Comparison of ENCODE assay signal across 13 cellular contexts in genomic region chr2:54578668-54579045, GRCh38.
DNase-seq lines count a peak whose midpoint lies in the region; ATAC-seq and TF ChIP-seq lines count a peak whose summit lies in the region.
"Had no signal": no experiment of that assay in that cellular context is flagged by ENCODE, and none has a peak within 500 bp of the region (broad histone marks: within the 10 kb centered on the region; RNA-seq: fewer than 3 reads in every experiment).

No MANE protein-coding gene starts in this region.

- DNase-seq in CD4-positive, alpha-beta T cell: no peak
- no peak for DNase-seq in brain microvascular endothelial cell
- no peak for DNase-seq in neural crest cell (ENCODE audit: low read depth, low spot score)
- DNase-seq in GOT3 (lab: John Stamatoyannopoulos, UW): no peak
- DNase-seq in mesenchymal stem cell: no peak
- DNase-seq in NCI-H2029 treated with DMSO at 0.1 percent for 48 hours (lab: John Stamatoyannopoulos, UW): no peak
- no peak for DNase-seq in cerebellar nuclear complex (lab: John Stamatoyannopoulos, UW)
- DNase-seq: mesendoderm, NCI-H1436 treated with DMSO at 0.1 percent for 48 hours had no signal

- H3K79me1 ChIP-seq in mesenchymal stem cell (replicated peaks; ENCODE audit: low read length, poor library complexity, severe bottlenecking): no peaks in the 10 kb centered on the region

- no peak overlapping the region for H3K18ac ChIP-seq in mesenchymal stem cell (ENCODE audit: low read depth in 1 of 2, low read length in 2 of 2)

- TF ChIP-seq CTCF in CD4-positive, alpha-beta T cell (IDR thresholded peaks at IDR 0.05): no peak
- TF ChIP-seq CTCF in brain microvascular endothelial cell (IDR thresholded peaks at IDR 0.05; ENCODE audit: low read depth, low read length, missing control alignments) (no peak), neural crest cell (conservative IDR thresholded peaks at IDR 0.05) (no peak)

- no peak overlapping the region for H2BK12ac ChIP-seq in mesenchymal stem cell (ENCODE audit: low read length in 2 of 2)

- peaks cover 17% of the 10 kb centered on the region for H3K36me3 Mint-ChIP-seq in CD4-positive, alpha-beta T cell (ENCODE audit: low read depth)
- H3K36me3 Mint-ChIP-seq in neural crest cell (ENCODE audit: low read depth): peaks cover 4% of the 10 kb centered on the region
- H3K36me3 Mint-ChIP-seq: WTC11 had no signal

- CTCF ChIA-PET in CD4-positive, alpha-beta T cell (lab: Charles Lee): interaction anchor here (2.0 to 4.6 kb wide), 2 partner anchors 11 to 20 kb away, joined by 7 to 25 read pairs; no protein-coding TSS in a partner anchor

- H2BK5ac ChIP-seq in mesenchymal stem cell (ENCODE audit: low read depth, low read length, poor library complexity, severe bottlenecking): no peak overlapping the region

- H3K4me2 ChIP-seq in mesenchymal stem cell (ENCODE audit: low read length, poor library complexity, severe bottlenecking): no peak overlapping the region

- H3K27me3 Mint-ChIP-seq in CD4-positive, alpha-beta T cell: no peaks in the 10 kb centered on the region
- no peaks in the 10 kb centered on the region for H3K27me3 Mint-ChIP-seq in neural crest cell (ENCODE audit: low read depth)

- POLR2A ChIA-PET in CD4-positive, alpha-beta T cell (lab: Charles Lee): interaction anchor here (0.9 to 4.5 kb wide), 2 partner anchors 11 to 18 kb away, joined by 4 to 51 read pairs; no protein-coding TSS in a partner anchor

- H2BK120ac ChIP-seq in mesenchymal stem cell (ENCODE audit: low read depth, low read length): no peak overlapping the region

- no peak overlapping the region for H3K9ac ChIP-seq in mesenchymal stem cell (ENCODE audit: low read length)

- no peak overlapping the region for H4K8ac ChIP-seq in mesenchymal stem cell (ENCODE audit: low read length)

- H3K9me3 ChIP-seq in CD4-positive, alpha-beta T cell (ENCODE audit: control insufficient read depth, low read length): no peaks in the 10 kb centered on the region
- no peaks in the 10 kb centered on the region for H3K9me3 ChIP-seq in KOPT-K1 (ENCODE audit: insufficient read depth, low read length, poor library complexity, severe bottlenecking)
- no peaks in the 10 kb centered on the region for H3K9me3 ChIP-seq in mesenchymal stem cell (ENCODE audit: control insufficient read depth, low read length)
- H3K9me3 ChIP-seq: SJSA1 had no signal

- in situ Hi-C loops in brain microvascular endothelial cell (cut with HindIII; ENCODE audit: low pct_ligation_motif_present, low sequenced_read_pairs): no loop called here

- no peak overlapping the region for H3K14ac ChIP-seq in mesenchymal stem cell (ENCODE audit: low read length in 2 of 2)

- no peak overlapping the region for H2BK15ac ChIP-seq in mesenchymal stem cell (ENCODE audit: low read depth, poor library complexity, severe bottlenecking)

- no peak overlapping the region for H3K4ac ChIP-seq in mesenchymal stem cell (ENCODE audit: low read depth in 1 of 2, low read length in 2 of 2)

- peak overlapping the region; percentile 75 for H3K27ac ChIP-seq in CD4-positive, alpha-beta T cell (ENCODE audit: low read depth, low read length)
- peak overlapping the region; percentile 93 for H3K27ac ChIP-seq in KOPT-K1 (ENCODE audit: low read depth, low read length, poor library complexity, severe bottlenecking)
- H3K27ac ChIP-seq in brain microvascular endothelial cell: peak overlapping the region; percentile 15
- H3K27ac ChIP-seq in mesenchymal stem cell (ENCODE audit: low read length, poor library complexity, severe bottlenecking): no peak overlapping the region
- H3K27ac ChIP-seq: SJSA1 had no signal

- no peak overlapping the region for H3K4me3 ChIP-seq in brain microvascular endothelial cell (ENCODE audit: low read depth, low read length)
- H3K4me3 ChIP-seq in mesenchymal stem cell (ENCODE audit: insufficient read depth in 1 of 2, low read depth in 1 of 2, low read length in 2 of 2): no peak overlapping the region
- H3K4me3 ChIP-seq: SJSA1 had no signal

- peaks cover 25% of the 10 kb centered on the region for H3K4me1 ChIP-seq in mesenchymal stem cell (ENCODE audit: control insufficient read depth, insufficient read depth, low read depth, low read length)

- no peak overlapping the region for H2AFZ ChIP-seq in mesenchymal stem cell (ENCODE audit: low read depth, low read length)

- H3K4me1 Mint-ChIP-seq in CD4-positive, alpha-beta T cell (ENCODE audit: low read depth): peaks cover 98% of the 10 kb centered on the region
- peaks cover 57% of the 10 kb centered on the region for H3K4me1 Mint-ChIP-seq in neural crest cell

- H3K9me3 Mint-ChIP-seq in CD4-positive, alpha-beta T cell: no peaks in the 10 kb centered on the region
- no peaks in the 10 kb centered on the region for H3K9me3 Mint-ChIP-seq in neural crest cell
- H3K9me3 Mint-ChIP-seq: activated T-helper 2 cell treated with anti-CD3 and anti-CD28 coated beads, Interferon-gamma antibody, Interleukin-2, Interleukin-4, amounts not matched to agents 10 μg/mL and 5 μg/mL and 100 μg/mL, durations not matched to agents 14 hours and 24 hours and 36 hours; WTC11 had no signal

- ATAC-seq in CD4-positive, alpha-beta T cell (ENCODE audit: poor library complexity): no peak
- ATAC-seq: WTC11 had no signal

- no peak overlapping the region for H4K91ac ChIP-seq in mesenchymal stem cell (ENCODE audit: low read length)

- H3K23ac ChIP-seq in mesenchymal stem cell (ENCODE audit: low read length in 2 of 2): no peak overlapping the region

- H2AK5ac ChIP-seq in mesenchymal stem cell (ENCODE audit: low read length, severe bottlenecking): no peak overlapping the region

- intact Hi-C loops in CD4-positive, alpha-beta T cell (cut with DNase I, micrococcal nuclease): loop anchor here in 1 of 2 experiments (10.0 kb wide), 1 partner anchor 1036 kb away; the partner anchor contains the start of gene PPP4R3B

- H3K36me3 ChIP-seq in KOPT-K1 (ENCODE audit: insufficient read depth, low read length) (peaks cover 13% of the 10 kb centered on the region; the same call in 1 of the 2 replicates), brain microvascular endothelial cell (replicated peaks) (no peaks in the 10 kb centered on the region), mesenchymal stem cell (ENCODE audit: control insufficient read depth in 1 of 2, insufficient read depth in 2 of 2, low read depth in 1 of 2, low read length in 2 of 2) (peaks cover 10 to 14% of the 10 kb centered on the region in 2 experiments)

- H3K27ac Mint-ChIP-seq in CD4-positive, alpha-beta T cell: peak overlapping the region; percentile 96
- peak overlapping the region; percentile 39 for H3K27ac Mint-ChIP-seq in neural crest cell (ENCODE audit: unreplicated experiment)
- H3K27ac Mint-ChIP-seq: WTC11 had no signal

- no peaks in the 10 kb centered on the region for H3K27me3 ChIP-seq in CD4-positive, alpha-beta T cell (ENCODE audit: control insufficient read depth, insufficient read depth, low read length)
- H3K27me3 ChIP-seq in brain microvascular endothelial cell (replicated peaks) (no peaks in the 10 kb centered on the region), mesenchymal stem cell (ENCODE audit: control insufficient read depth in 1 of 2, insufficient read depth in 1 of 2, low read length in 2 of 2) (no peaks in the 10 kb centered on the region)
- H3K27me3 ChIP-seq: SJSA1 had no signal

- no peak overlapping the region for H3K4me3 Mint-ChIP-seq in CD4-positive, alpha-beta T cell
- no peak overlapping the region for H3K4me3 Mint-ChIP-seq in neural crest cell
- H3K4me3 Mint-ChIP-seq: WTC11 had no signal
